ENCODE assay signal across 1 cellular context in genomic region chr7:132291446-132291845, GRCh38.
TF ChIP-seq lines count a peak whose summit lies in the region.

No MANE protein-coding gene starts in this region.

TF ChIP-seq in HepG2, 621 proteins besides CTCF, POLR2A, EP300 and RAD21 (continued from another document):
- TF ChIP-seq TFE3 (CRISPR knock-in tag; IDR thresholded peaks at IDR 0.05) = no peak
- TF ChIP-seq ZNF775 (CRISPR knock-in tag; IDR thresholded peaks at IDR 0.05; ENCODE audit: borderline replicate concordance) = no peak
- no peak for TF ChIP-seq FOXK2 (IDR thresholded peaks at IDR 0.05)
- TF ChIP-seq ZNF142 (CRISPR knock-in tag; IDR thresholded peaks at IDR 0.05) = no peak
TF ChIP-seq in HepG2: peak in this region for 0.
